Comparison of ENCODE assay signal across 9 cellular contexts in genomic region chr11:75371930-75372876, GRCh38. TPM values are rescaled to one million over a fixed set of nuclear protein-coding genes. Genes with fewer than 3 reads are reported as not detected.
DNase-seq lines count a peak whose midpoint lies in the region; ATAC-seq and TF ChIP-seq lines count a peak whose summit lies in the region.
"Had no signal": no experiment of that assay in that cellular context is flagged by ENCODE, and none has a peak within 500 bp of the region (broad histone marks: within the 10 kb centered on the region; RNA-seq: fewer than 3 reads in every experiment).

No MANE protein-coding gene starts in this region.

- H3K9me3 ChIP-seq in Panc1 (ENCODE audit: control insufficient read depth, insufficient read depth, low read depth, low read length) (peaks cover 7% of the 10 kb centered on the region; the same call in 1 of the 2 replicates), left lung (no peaks in the 10 kb centered on the region), transverse colon (no peaks in the 10 kb centered on the region)

- 24 to 32% methylated on average over 4 to 8 of the region's 8 CpGs for WGBS in transverse colon (ENCODE audit: low coverage in 1 of 2), 2 donors
- WGBS in lower leg skin, 2 donors: 35 to 39% methylated on average over 8 of the region's 8 CpGs

- H3K27me3 ChIP-seq in Panc1 (ENCODE audit: control insufficient read depth, insufficient read depth, low read length) (no peaks in the 10 kb centered on the region), left lung (no peaks in the 10 kb centered on the region), transverse colon (no peaks in the 10 kb centered on the region)

- peak overlapping the region in 1 of 2 experiments; percentile 9; a peak in 1 of 4 replicates for H3K4me3 ChIP-seq in Panc1 (ENCODE audit: low read depth in 2 of 2, low read length in 2 of 2)
- no peak overlapping the region for H3K4me3 ChIP-seq in left lung
- H3K4me3 ChIP-seq in transverse colon: peak overlapping the region in 1 of 4 donors; percentile 31
- no peak overlapping the region for H3K4me3 ChIP-seq in lower leg skin (ENCODE audit: low read depth, poor library complexity, severe bottlenecking)

- TF ChIP-seq CTCF in Panc1 (IDR thresholded peaks at IDR 0.05) (no peak), left lung (IDR thresholded peaks at IDR 0.05) (no peak), transverse colon (IDR thresholded peaks at IDR 0.05) (no peak), lower leg skin (IDR thresholded peaks at IDR 0.05) (no peak)

- intact Hi-C loops in Panc1 (cut with micrococcal nuclease; ENCODE audit: unreplicated experiment) (no loop called here), left lung (cut with DNase I) (no loop called here), transverse colon (cut with DNase I; ENCODE audit: low total_unique reads) (no loop called here), lower leg skin (cut with DNase I; ENCODE audit: low total_unique reads) (no loop called here)

- in situ Hi-C loops in Panc1 (cut with HindIII; ENCODE audit: low pct_unique_long_range_greater_than_20kb, low sequenced_read_pairs) (no loop called here), transverse colon (cut with MboI; ENCODE audit: low pct_ligation_motif_present in 1 of 4, low pct_unique_long_range_greater_than_20kb in 1 of 4, low sequenced_read_pairs in 3 of 4) (no loop called here)

- H3K27ac ChIP-seq in Panc1 (ENCODE audit: low read length): peak overlapping the region; percentile 83
- peak overlapping the region; percentile 71 to 72 for H3K27ac ChIP-seq in left lung
- H3K27ac ChIP-seq in transverse colon: peak overlapping the region; percentile 70 to 83 (median 79)

- no peak for TF ChIP-seq EP300 in transverse colon (IDR thresholded peaks at IDR 0.05; ENCODE audit: low read depth)

- H3K36me3 ChIP-seq in Panc1 (ENCODE audit: control insufficient read depth, insufficient read depth, low read length) (no peaks in the 10 kb centered on the region), left lung (no peaks in the 10 kb centered on the region), transverse colon (no peaks in the 10 kb centered on the region)

- CTCF ChIA-PET in Panc1 (lab: Charles Lee): interaction anchor here (0.5 to 1.7 kb wide), 5 partner anchors 9 to 37 kb away, joined by 3 to 5 read pairs (median 4); no protein-coding TSS in a partner anchor

- BruUV-seq in Panc1 (replicated peaks; lab: Mats Ljungman, UMichigan): no TSS peak

- H3K4me1 ChIP-seq in Panc1 (ENCODE audit: control insufficient read depth, insufficient read depth, low read length) (peaks cover 20% of the 10 kb centered on the region), left lung (peaks cover 0 to 41% of the 10 kb centered on the region in 2 donors), transverse colon (peaks cover 12 to 34% (median 24%) of the 10 kb centered on the region in 4 donors)

- POLR2A ChIA-PET in Panc1 (lab: Charles Lee): interaction anchor here (0.6 kb wide), 1 partner anchor 8 kb away, joined by 3 read pairs; no protein-coding TSS in a partner anchor

- TF ChIP-seq POLR2A in transverse colon (IDR thresholded peaks at IDR 0.05): no peak
- TF ChIP-seq POLR2A in lower leg skin (IDR thresholded peaks at IDR 0.05): no peak

- DNase-seq in SIG-M5 treated with dmso at 0.1 percent for 504 hours (lab: John Stamatoyannopoulos, UW; ENCODE audit: unreplicated experiment) (peak; percentile 67), SIG-M5 (lab: John Stamatoyannopoulos, UW) (no peak), Panc1 (ENCODE audit: low read depth, low spot score) (peak; percentile 76), left lung (no peak), transverse colon (peak; percentile 39), lower leg skin (ENCODE audit: low spot score in 2 of 2) (no peak), hypothalamus (lab: John Stamatoyannopoulos, UW) (no peak), DMS 273 (lab: John Stamatoyannopoulos, UW; ENCODE audit: unreplicated experiment) (no peak)
- DNase-seq: NCI-H524 treated with DMSO at 0.1 percent for 48 hours had no signal

- ATAC-seq in Panc1: peak; percentile 94
- ATAC-seq in left lung: peak; percentile 94

RNA-seq across cellular contexts. Expression of gene ARRB1, which starts 20.7 kb away (rescaled TPM):
- total RNA-seq in Panc1 (2021; ENCODE audit: unreplicated experiment): 219 TPM
- 236 TPM for polyA plus RNA-seq in Panc1 (2012; ENCODE audit: insufficient read length)
- total RNA-seq in left lung: 100 to 1,000 TPM; 112 to 150 TPM
- 10 to 100 TPM; 55.7 to 88.2 (median 78.0) TPM for total RNA-seq in transverse colon
- total RNA-seq in lower leg skin: 100 to 1,000 TPM in 1 of 4 donors, 10 to 100 TPM in 3; 26.3 to 104 (median 29.3) TPM

RNA-seq across cellular contexts. Expression of gene RPS3, which starts 27.1 kb away (rescaled TPM):
- total RNA-seq in Panc1 (2021; ENCODE audit: unreplicated experiment) (2,945 TPM), left lung (1,000 to 10,000 TPM; 1,943 to 2,064 TPM), transverse colon (1,000 to 10,000 TPM in 1 of 4 donors, 100 to 1,000 TPM in 3; 492 to 1,045 (median 813) TPM), lower leg skin (1,000 to 10,000 TPM; 1,197 to 2,282 (median 2,051) TPM)
- polyA plus RNA-seq in Panc1 (2012; ENCODE audit: insufficient read length): 2,908 TPM

Comparison
In these comparisons a context has a peak if more than half of its experiments do, and no peak if none do; other contexts are left out.
1. DNase-seq: peak in SIG-M5 treated with dmso at 0.1 percent for 504 hours (single experiment), Panc1 (single experiment) and transverse colon (single experiment); none in SIG-M5 (single experiment), left lung (0 of 2), lower leg skin (0 of 2), hypothalamus (0 of 51) and DMS 273 (single experiment).
2. Peak in every context shown above with its lines, with median percentiles within 50 percentile points of each other: H3K27ac ChIP-seq.